2 cellular contexts compared by ENCODE assay signal in genomic region chrX:68257015-68257414, GRCh38.
A peak's percentile ranks its signal among the peaks of the same experiment; 100 is the strongest.
TF ChIP-seq lines count a peak whose summit lies in the region.

No MANE protein-coding gene starts in this region.

TF ChIP-seq in HepG2, 621 proteins besides CTCF, POLR2A, EP300 and RAD21 (continued from another document):
- TF ChIP-seq KLF16 (CRISPR knock-in tag; IDR thresholded peaks at IDR 0.05) (no peak), MAFK (conservative IDR thresholded peaks at IDR 0.05 in 1 of 2, IDR thresholded peaks at IDR 0.05 in 1 of 2; ENCODE audit: low read length in 2 of 2) (peak; percentile 21 to 54; a peak in 3 of 4 replicates), HOXA3 (CRISPR knock-in tag; IDR thresholded peaks at IDR 0.05) (no peak), REL (CRISPR knock-in tag; conservative IDR thresholded peaks at IDR 0.05) (no peak)
TF ChIP-seq in HepG2: peak in this region for 2.

TF ChIP-seq in K562, 482 proteins besides CTCF, POLR2A, EP300 and RAD21 (continued from another document):
- no peak for TF ChIP-seq BRF2 (IDR thresholded peaks at IDR 0.05; ENCODE audit: borderline replicate concordance, insufficient read depth, insufficient read length)
